8 cellular contexts compared by ENCODE assay signal in the genomic region with DNA sequence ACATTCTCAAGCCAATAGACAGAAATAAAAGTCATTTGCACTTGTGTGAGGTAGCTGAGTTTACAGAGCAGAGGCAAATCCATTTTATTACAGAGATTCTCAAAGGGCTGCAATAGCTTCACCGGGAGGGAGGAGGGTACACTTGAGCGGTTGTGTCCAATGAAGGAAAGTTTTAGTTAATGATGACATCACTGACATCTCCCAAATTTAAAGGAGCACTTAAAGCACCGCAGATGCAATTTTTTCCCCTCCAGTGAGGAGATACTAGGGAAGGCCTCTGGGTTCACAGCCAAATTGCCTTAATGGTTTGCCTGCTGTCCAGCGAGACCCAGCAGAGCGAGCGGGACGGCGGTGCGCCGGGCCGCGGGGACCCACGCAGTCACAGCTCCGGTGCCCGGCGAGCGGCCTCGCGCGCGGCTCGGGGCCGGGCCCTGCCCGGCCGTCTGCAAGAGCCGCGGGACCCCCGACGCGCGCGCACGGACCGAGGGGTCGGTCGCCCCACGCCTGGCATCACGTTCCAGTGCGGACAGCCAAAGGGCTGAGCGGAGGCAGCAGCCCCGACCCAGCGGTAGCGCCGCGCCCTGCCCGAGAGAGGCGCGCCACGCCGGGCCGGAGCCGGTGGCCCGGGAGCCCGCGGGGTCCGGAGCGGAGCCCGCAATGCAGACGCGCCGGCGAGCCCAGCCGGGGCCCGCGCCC. TPM values are rescaled to one million over a fixed set of nuclear protein-coding genes. Genes with fewer than 3 reads are reported as not detected.
DNase-seq lines count a peak whose midpoint lies in the region; ATAC-seq and TF ChIP-seq lines count a peak whose summit lies in the region.

No MANE protein-coding gene starts in this region.

- no peaks in the 10 kb centered on the region for H3K9me3 ChIP-seq in breast epithelium
- H3K9me3 ChIP-seq in thymus (ENCODE audit: control insufficient read depth): no peaks in the 10 kb centered on the region

- H3K27ac ChIP-seq in breast epithelium: peak overlapping the region; percentile 24 to 88
- H3K27ac ChIP-seq in thymus (ENCODE audit: low read depth): no peak overlapping the region

- peak; percentile 3 for ATAC-seq in GM18868 (IDR thresholded peaks at IDR 0.05; ENCODE audit: unreplicated experiment)
- peak; percentile 9 for ATAC-seq in HG03139 (IDR thresholded peaks at IDR 0.05; ENCODE audit: unreplicated experiment)

- TF ChIP-seq POLR2A in breast epithelium (IDR thresholded peaks at IDR 0.05) (no peak), lower leg skin (IDR thresholded peaks at IDR 0.05) (no peak)

- TF ChIP-seq CTCF in breast epithelium (IDR thresholded peaks at IDR 0.05) (no peak), lower leg skin (IDR thresholded peaks at IDR 0.05) (no peak)

- H3K27me3 ChIP-seq in breast epithelium: no peaks in the 10 kb centered on the region
- peaks cover 18% of the 10 kb centered on the region for H3K27me3 ChIP-seq in thymus (ENCODE audit: control insufficient read depth, insufficient read depth)

- H3K4me1 ChIP-seq in breast epithelium (no peaks in the 10 kb centered on the region), thymus (ENCODE audit: control insufficient read depth, insufficient read depth, low read length) (peaks cover 9% of the 10 kb centered on the region)

- intact Hi-C loops in breast epithelium (cut with DNase I; ENCODE audit: low total_unique reads): no loop called here
- intact Hi-C loops in lower leg skin (cut with DNase I; ENCODE audit: low total_unique reads): no loop called here

- 1 to 2% methylated on average over 32 to 47 of the region's 65 CpGs for WGBS in lower leg skin, 2 donors
- WGBS in thymus: 5% methylated on average over 65 of the region's 65 CpGs

- H3K36me3 ChIP-seq in breast epithelium (no peaks in the 10 kb centered on the region), thymus (ENCODE audit: control insufficient read depth, insufficient read depth) (no peaks in the 10 kb centered on the region)

- no peak for DNase-seq in breast epithelium (ENCODE audit: low spot score in 2 of 2)
- peak in 1 of 2 donors; percentile 79 for DNase-seq in lower leg skin (ENCODE audit: low spot score in 2 of 2)
- DNase-seq in 8988T: no peak
- no peak for DNase-seq in SIG-M5 treated with dmso at 0.1 percent for 504 hours (lab: John Stamatoyannopoulos, UW; ENCODE audit: unreplicated experiment)
- no peak for DNase-seq in NCI-H1092 (lab: John Stamatoyannopoulos, UW)

- peak overlapping the region; percentile 56 to 80 (median 64) for H3K4me3 ChIP-seq in breast epithelium
- H3K4me3 ChIP-seq in lower leg skin (ENCODE audit: low read depth, poor library complexity, severe bottlenecking): peak overlapping the region; percentile 23
- H3K4me3 ChIP-seq in thymus (ENCODE audit: low read length): peak overlapping the region; percentile 82

RNA-seq across cellular contexts. Expression of gene OTUD7A, which starts 0.7 kb away (rescaled TPM):
- total RNA-seq in breast epithelium: 1 to 10 TPM; 4.6 to 9.8 (median 8.6) TPM
- 1 to 10 TPM; 3.1 to 6.9 (median 5.9) TPM for total RNA-seq in lower leg skin
- polyA plus RNA-seq in thymus: 1.0 TPM

Comparison
In these comparisons a context has a peak if more than half of its experiments do, and no peak if none do; other contexts are left out.
1. H3K4me3 ChIP-seq: peak in every context shown above with its lines; median percentile 82 in thymus; 64 in breast epithelium; 23 in lower leg skin.